In genomic region chr20:47663354-47664067, GRCh38 we compare ENCODE assay signal across 8 cellular contexts.
DNase-seq lines count a peak whose midpoint lies in the region; ATAC-seq and TF ChIP-seq lines count a peak whose summit lies in the region.

No MANE protein-coding gene starts in this region.

- no peak overlapping the region for H4K5ac ChIP-seq in H9 (ENCODE audit: insufficient read length, low read depth, low read length)

- no peak for ATAC-seq in HG03571 (IDR thresholded peaks at IDR 0.05; ENCODE audit: unreplicated experiment)

- POLR2A ChIA-PET in activated CD4-positive, alpha-beta T cell treated with anti-CD3 and anti-CD28 coated beads, Interleukin-2, amount 10 ng/mL, durations not matched to agents 7 days and 5 days (lab: Charles Lee), result no interaction called here

- no peak overlapping the region for H3K9ac ChIP-seq in BLaER1
- no peak overlapping the region for H3K9ac ChIP-seq in H9 (ENCODE audit: extremely low read depth, insufficient read length, low read length)

- no peaks in the 10 kb centered on the region for H3K79me2 ChIP-seq in H9 (ENCODE audit: insufficient read depth, low read length)

- peak overlapping the region; percentile 25; the same call in 1 of the 2 replicates for H3K4me2 ChIP-seq in BLaER1
- H3K4me2 ChIP-seq in H9 (ENCODE audit: insufficient read depth, insufficient read length, low read length), result no peak overlapping the region

- intact Hi-C loops in lower leg skin (cut with DNase I; ENCODE audit: low total_unique reads), result loop anchor here (5.0 kb wide), 1 partner anchor 959 kb away; no protein-coding TSS in a partner anchor

- H4K91ac ChIP-seq in H9 (ENCODE audit: insufficient read length, low read depth, low read length), result no peak overlapping the region

- H3K9me3 Mint-ChIP-seq in H9, result no peaks in the 10 kb centered on the region
- no peaks in the 10 kb centered on the region for H3K9me3 Mint-ChIP-seq in activated CD4-positive, alpha-beta T cell treated with anti-CD3 and anti-CD28 coated beads, Interleukin-2, amount 10 ng/mL, durations not matched to agents 7 days and 5 days

- H3K27ac Mint-ChIP-seq in H9, result peak overlapping the region; percentile 66 to 75 (median 71); a peak in 4 of 7 replicates
- H3K27ac Mint-ChIP-seq in activated CD4-positive, alpha-beta T cell treated with anti-CD3 and anti-CD28 coated beads, Interleukin-2, amount 10 ng/mL, durations not matched to agents 7 days and 5 days, result no peak overlapping the region

- no peak overlapping the region for H3K14ac ChIP-seq in H9 (ENCODE audit: insufficient read depth, low read length)

- no peak overlapping the region for H3T11ph ChIP-seq in H9 (ENCODE audit: low read length)

- CTCF ChIA-PET in activated CD4-positive, alpha-beta T cell treated with anti-CD3 and anti-CD28 coated beads, Interleukin-2, amount 10 ng/mL, durations not matched to agents 7 days and 5 days (lab: Charles Lee), result interaction anchor here (0.6 to 1.6 kb wide), 12 partner anchors 9 to 957 kb away, joined by 3 to 7 read pairs (median 3); no protein-coding TSS in a partner anchor

- H3K23ac ChIP-seq in H9 (ENCODE audit: insufficient read length, low read depth, low read length), result no peak overlapping the region

- H3K4me1 Mint-ChIP-seq in H9, result peaks cover 17 to 23% of the 10 kb centered on the region in 2 experiments
- H3K4me1 Mint-ChIP-seq in activated CD4-positive, alpha-beta T cell treated with anti-CD3 and anti-CD28 coated beads, Interleukin-2, amount 10 ng/mL, durations not matched to agents 7 days and 5 days, result peaks cover 7% of the 10 kb centered on the region

- H3K56ac ChIP-seq in H9 (ENCODE audit: insufficient read length, low read depth, low read length), result no peak overlapping the region

- H2AFZ ChIP-seq in H9 (ENCODE audit: low read length), result no peak overlapping the region

- WGBS in H9 (ENCODE audit: extremely low coverage, insufficient read length, low lambda C conversion rate), result no CpG with 5 or more reads among the region's 20 CpGs
- WGBS in lower leg skin, 2 donors, result 50 to 51% methylated on average over 14 to 20 of the region's 20 CpGs

- H3K27me3 ChIP-seq in BLaER1 (no peaks in the 10 kb centered on the region), H9 (ENCODE audit: insufficient read depth, low read length) (no peaks in the 10 kb centered on the region)

- H2BK12ac ChIP-seq in H9 (ENCODE audit: insufficient read length, low read depth, low read length), result no peak overlapping the region

- H4K20me1 ChIP-seq in BLaER1, result peaks cover 4% of the 10 kb centered on the region
- H4K20me1 ChIP-seq in H9 (ENCODE audit: control insufficient read depth, insufficient read depth, insufficient read length), result no peaks in the 10 kb centered on the region

- no peaks in the 10 kb centered on the region for H3K23me2 ChIP-seq in H9 (ENCODE audit: insufficient read length, low read depth, low read length, poor library complexity, severe bottlenecking)

- H3K4me1 ChIP-seq in BLaER1 (peaks cover 34% of the 10 kb centered on the region), H9 (ENCODE audit: insufficient read depth, low read length) (no peaks in the 10 kb centered on the region)

- no peak overlapping the region for H4K8ac ChIP-seq in H9 (replicated peaks; ENCODE audit: insufficient read length, low read depth, low read length)

- no peak overlapping the region for H2BK15ac ChIP-seq in H9 (ENCODE audit: low read depth, low read length)

- H3K27me3 Mint-ChIP-seq in H9 (ENCODE audit: low read depth), result peaks cover 3% of the 10 kb centered on the region; the same call in 1 of the 2 replicates
- H3K27me3 Mint-ChIP-seq in activated CD4-positive, alpha-beta T cell treated with anti-CD3 and anti-CD28 coated beads, Interleukin-2, amount 10 ng/mL, durations not matched to agents 7 days and 5 days, result no peaks in the 10 kb centered on the region

- TF ChIP-seq POLR2A in lower leg skin (IDR thresholded peaks at IDR 0.05), result no peak

- H2BK20ac ChIP-seq in H9 (ENCODE audit: low read depth, low read length, poor library complexity, severe bottlenecking), result no peak overlapping the region

- TF ChIP-seq CTCF in H9 (conservative IDR thresholded peaks at IDR 0.05) (peak; percentile 98), lower leg skin (IDR thresholded peaks at IDR 0.05) (peak in 1 of 3 donors; percentile 82)

- peaks cover 0 to 13% (median 12%) of the 10 kb centered on the region in 3 experiments; a peak in 3 of 7 replicates for H3K36me3 Mint-ChIP-seq in H9 (ENCODE audit: insufficient read depth in 1 of 3, low read depth in 3 of 3)
- no peaks in the 10 kb centered on the region for H3K36me3 Mint-ChIP-seq in activated CD4-positive, alpha-beta T cell treated with anti-CD3 and anti-CD28 coated beads, Interleukin-2, amount 10 ng/mL, durations not matched to agents 7 days and 5 days (ENCODE audit: low read depth)

- H3K4me3 Mint-ChIP-seq in H9, result no peak overlapping the region
- no peak overlapping the region for H3K4me3 Mint-ChIP-seq in activated CD4-positive, alpha-beta T cell treated with anti-CD3 and anti-CD28 coated beads, Interleukin-2, amount 10 ng/mL, durations not matched to agents 7 days and 5 days

- H3K79me1 ChIP-seq in H9 (ENCODE audit: insufficient read depth, low read depth, low read length, poor library complexity, severe bottlenecking), result no peaks in the 10 kb centered on the region

- H3K18ac ChIP-seq in H9 (ENCODE audit: insufficient read length, low read depth, low read length), result no peak overlapping the region

- H3K36me3 ChIP-seq in BLaER1, result peaks cover 28% of the 10 kb centered on the region

- H2AK5ac ChIP-seq in H9 (ENCODE audit: insufficient read length, low read length), result no peak overlapping the region

- DNase-seq in H9 (peak; percentile 91), NCI-H446 (lab: John Stamatoyannopoulos, UW) (peak; percentile 79 to 83), dedifferentiated amniotic fluid mesenchymal stem cell (ENCODE audit: extremely low spot score) (peak; percentile 73), lower leg skin (ENCODE audit: low spot score in 2 of 2) (peak; percentile 74 to 97)
- peak; percentile 79 for DNase-seq in activated CD4-positive, alpha-beta T cell treated with anti-CD3 and anti-CD28 coated beads, Interleukin-2, amount 10 ng/mL, durations not matched to agents 7 days and 5 days
- DNase-seq in stimulated activated CD4-positive, alpha-beta T cell treated with anti-CD3 and anti-CD28 coated beads, TNF-alpha, amount 100 ng/mL, for 48 hours (ENCODE audit: low read depth in 3 of 3), result peak; percentile 46 to 54 (median 49)

- H2BK5ac ChIP-seq in H9 (ENCODE audit: insufficient read length, low read length), result no peak overlapping the region

- H3K27ac ChIP-seq in BLaER1, result no peak overlapping the region
- H3K27ac ChIP-seq in H9 (ENCODE audit: insufficient read length, low read depth, low read length), result no peak overlapping the region

- H2BK120ac ChIP-seq in H9 (ENCODE audit: low read depth, low read length, poor library complexity, severe bottlenecking), result no peak overlapping the region

- H3K4me3 ChIP-seq in BLaER1 (no peak overlapping the region), lower leg skin (ENCODE audit: low read depth, poor library complexity, severe bottlenecking) (no peak overlapping the region)

- H3K4ac ChIP-seq in H9 (ENCODE audit: low read depth, low read length), result no peak overlapping the region

- no peaks in the 10 kb centered on the region for H3K9me3 ChIP-seq in BLaER1
- no peaks in the 10 kb centered on the region for H3K9me3 ChIP-seq in H9 (ENCODE audit: control insufficient read depth, low read depth, low read length)
